In genomic region chr2:205748660-205749059, GRCh38 we compare ENCODE assay signal across 2 cellular contexts.
A peak's percentile ranks its signal among the peaks of the same experiment; 100 is the strongest.
TF ChIP-seq lines count a peak whose summit lies in the region.

No MANE protein-coding gene starts in this region.

TF ChIP-seq in GM23338, 12 proteins besides CTCF, POLR2A, EP300 and RAD21 (continued from another document):
- TF ChIP-seq ZNF462 (CRISPR knock-in tag; IDR thresholded peaks at IDR 0.05): peak; percentile 58; the same call in 1 of the 2 replicates
TF ChIP-seq in GM23338: peak in this region for 3.

TF ChIP-seq in SK-N-SH treated with all-trans-retinoic acid at 6 μM for 48 hours, 23 proteins besides CTCF, POLR2A, EP300 and RAD21 (continued from another document):
- TF ChIP-seq ZC3H10 (CRISPR knock-in tag; IDR thresholded peaks at IDR 0.05) (no peak), CSDC2 (CRISPR knock-in tag; IDR thresholded peaks at IDR 0.05) (no peak), TOX (CRISPR knock-in tag; IDR thresholded peaks at IDR 0.05; ENCODE audit: borderline replicate concordance) (no peak), ISL1 (CRISPR knock-in tag; IDR thresholded peaks at IDR 0.05) (no peak), ZNF70 (CRISPR knock-in tag; IDR thresholded peaks at IDR 0.05) (no peak), SNAI2 (CRISPR knock-in tag; IDR thresholded peaks at IDR 0.05) (no peak), ZFP30 (CRISPR knock-in tag; IDR thresholded peaks at IDR 0.05) (no peak)
- TF ChIP-seq, protein P1, sequence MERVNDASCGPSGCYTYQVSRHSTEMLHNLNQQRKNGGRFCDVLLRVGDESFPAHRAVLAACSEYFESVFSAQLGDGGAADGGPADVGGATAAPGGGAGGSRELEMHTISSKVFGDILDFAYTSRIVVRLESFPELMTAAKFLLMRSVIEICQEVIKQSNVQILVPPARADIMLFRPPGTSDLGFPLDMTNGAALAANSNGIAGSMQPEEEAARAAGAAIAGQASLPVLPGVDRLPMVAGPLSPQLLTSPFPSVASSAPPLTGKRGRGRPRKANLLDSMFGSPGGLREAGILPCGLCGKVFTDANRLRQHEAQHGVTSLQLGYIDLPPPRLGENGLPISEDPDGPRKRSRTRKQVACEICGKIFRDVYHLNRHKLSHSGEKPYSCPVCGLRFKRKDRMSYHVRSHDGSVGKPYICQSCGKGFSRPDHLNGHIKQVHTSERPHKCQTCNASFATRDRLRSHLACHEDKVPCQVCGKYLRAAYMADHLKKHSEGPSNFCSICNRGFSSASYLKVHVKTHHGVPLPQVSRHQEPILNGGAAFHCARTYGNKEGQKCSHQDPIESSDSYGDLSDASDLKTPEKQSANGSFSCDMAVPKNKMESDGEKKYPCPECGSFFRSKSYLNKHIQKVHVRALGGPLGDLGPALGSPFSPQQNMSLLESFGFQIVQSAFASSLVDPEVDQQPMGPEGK (CRISPR knock-in tag; IDR thresholded peaks at IDR 0.05; ENCODE audit: borderline replicate concordance): no peak
- TF ChIP-seq, protein P2, sequence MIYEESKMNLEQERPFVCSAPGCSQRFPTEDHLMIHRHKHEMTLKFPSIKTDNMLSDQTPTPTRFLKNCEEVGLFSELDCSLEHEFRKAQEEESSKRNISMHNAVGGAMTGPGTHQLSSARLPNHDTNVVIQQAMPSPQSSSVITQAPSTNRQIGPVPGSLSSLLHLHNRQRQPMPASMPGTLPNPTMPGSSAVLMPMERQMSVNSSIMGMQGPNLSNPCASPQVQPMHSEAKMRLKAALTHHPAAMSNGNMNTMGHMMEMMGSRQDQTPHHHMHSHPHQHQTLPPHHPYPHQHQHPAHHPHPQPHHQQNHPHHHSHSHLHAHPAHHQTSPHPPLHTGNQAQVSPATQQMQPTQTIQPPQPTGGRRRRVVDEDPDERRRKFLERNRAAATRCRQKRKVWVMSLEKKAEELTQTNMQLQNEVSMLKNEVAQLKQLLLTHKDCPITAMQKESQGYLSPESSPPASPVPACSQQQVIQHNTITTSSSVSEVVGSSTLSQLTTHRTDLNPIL (CRISPR knock-in tag; IDR thresholded peaks at IDR 0.05; ENCODE audit: low read depth): no peak
